Comparison of ENCODE assay signal across 1 cellular context in genomic region chr17:7548585-7549400, GRCh38.
TF ChIP-seq lines count a peak whose summit lies in the region.

A gene with protein sequence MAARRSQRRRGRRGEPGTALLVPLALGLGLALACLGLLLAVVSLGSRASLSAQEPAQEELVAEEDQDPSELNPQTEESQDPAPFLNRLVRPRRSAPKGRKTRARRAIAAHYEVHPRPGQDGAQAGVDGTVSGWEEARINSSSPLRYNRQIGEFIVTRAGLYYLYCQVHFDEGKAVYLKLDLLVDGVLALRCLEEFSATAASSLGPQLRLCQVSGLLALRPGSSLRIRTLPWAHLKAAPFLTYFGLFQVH (plus strand): TSS chr17:7549058. CDS start chr17:7549154, 96 bp downstream.

TF ChIP-seq in HepG2, 621 proteins besides CTCF, POLR2A, EP300 and RAD21 (continued from another document):
- TF ChIP-seq ZFP91 (CRISPR knock-in tag; IDR thresholded peaks at IDR 0.05; ENCODE audit: borderline replicate concordance) (peak; percentile 43; the same call in 1 of the 2 replicates), ZNF747 (CRISPR knock-in tag; IDR thresholded peaks at IDR 0.05; ENCODE audit: borderline replicate concordance) (0 out of 2 replicates have a peak, but pooled peaks have one; percentile 46), ZNF441 (CRISPR knock-in tag; IDR thresholded peaks at IDR 0.05; ENCODE audit: borderline replicate concordance) (0 out of 2 replicates have a peak, but pooled peaks have one; percentile 33), ZNF253 (CRISPR knock-in tag; IDR thresholded peaks at IDR 0.05; ENCODE audit: borderline replicate concordance) (no peak), ZFX (CRISPR knock-in tag; IDR thresholded peaks at IDR 0.05; ENCODE audit: low read depth) (peak; percentile 37), MYPOP (CRISPR knock-in tag; IDR thresholded peaks at IDR 0.05) (0 out of 2 replicates have a peak, but pooled peaks have one; percentile 53), ZNF121 (CRISPR knock-in tag; IDR thresholded peaks at IDR 0.05) (no peak), FOXJ3 (CRISPR knock-in tag; IDR thresholded peaks at IDR 0.05; ENCODE audit: borderline replicate concordance) (no peak), PAX8 (CRISPR knock-in tag; IDR thresholded peaks at IDR 0.05; ENCODE audit: borderline replicate concordance) (0 out of 2 replicates have a peak, but pooled peaks have one; percentile 57), CREB3 (CRISPR knock-in tag; IDR thresholded peaks at IDR 0.05) (no peak), ZBTB33 (CRISPR knock-in tag; IDR thresholded peaks at IDR 0.05) (peak; percentile 63; the same call in 1 of the 2 replicates), PHB2 (IDR thresholded peaks at IDR 0.05; ENCODE audit: partially characterized antibody) (no peak), IKZF1 (IDR thresholded peaks at IDR 0.05) (no peak), CEBPG (CRISPR knock-in tag; IDR thresholded peaks at IDR 0.05) (no peak), U2AF1 (optimal IDR thresholded peaks at IDR 0.05; ENCODE audit: low read depth, low read length) (no peak), ZNF713 (CRISPR knock-in tag; IDR thresholded peaks at IDR 0.05) (no peak), RFX1 (IDR thresholded peaks at IDR 0.05) (no peak), HNRNPK (IDR thresholded peaks at IDR 0.05; ENCODE audit: low read depth, low read length, poor library complexity, severe bottlenecking) (peak; percentile 60), TARDBP (CRISPR knock-in tag; IDR thresholded peaks at IDR 0.05) (no peak)
- TF ChIP-seq, protein P1, sequence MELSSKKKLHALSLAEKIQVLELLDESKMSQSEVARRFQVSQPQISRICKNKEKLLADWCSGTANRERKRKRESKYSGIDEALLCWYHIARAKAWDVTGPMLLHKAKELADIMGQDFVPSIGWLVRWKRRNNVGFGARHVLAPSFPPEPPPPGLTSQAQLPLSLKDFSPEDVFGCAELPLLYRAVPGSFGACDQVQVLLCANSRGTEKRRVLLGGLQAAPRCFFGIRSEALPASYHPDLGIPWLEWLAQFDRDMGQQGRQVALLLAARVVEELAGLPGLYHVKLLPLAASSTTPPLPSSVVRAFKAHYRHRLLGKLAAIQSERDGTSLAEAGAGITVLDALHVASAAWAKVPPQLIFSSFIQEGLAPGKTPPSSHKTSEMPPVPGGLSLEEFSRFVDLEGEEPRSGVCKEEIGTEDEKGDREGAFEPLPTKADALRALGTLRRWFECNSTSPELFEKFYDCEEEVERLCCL (CRISPR knock-in tag; IDR thresholded peaks at IDR 0.05; ENCODE audit: borderline replicate concordance), result no peak
- TF ChIP-seq, protein P2, sequence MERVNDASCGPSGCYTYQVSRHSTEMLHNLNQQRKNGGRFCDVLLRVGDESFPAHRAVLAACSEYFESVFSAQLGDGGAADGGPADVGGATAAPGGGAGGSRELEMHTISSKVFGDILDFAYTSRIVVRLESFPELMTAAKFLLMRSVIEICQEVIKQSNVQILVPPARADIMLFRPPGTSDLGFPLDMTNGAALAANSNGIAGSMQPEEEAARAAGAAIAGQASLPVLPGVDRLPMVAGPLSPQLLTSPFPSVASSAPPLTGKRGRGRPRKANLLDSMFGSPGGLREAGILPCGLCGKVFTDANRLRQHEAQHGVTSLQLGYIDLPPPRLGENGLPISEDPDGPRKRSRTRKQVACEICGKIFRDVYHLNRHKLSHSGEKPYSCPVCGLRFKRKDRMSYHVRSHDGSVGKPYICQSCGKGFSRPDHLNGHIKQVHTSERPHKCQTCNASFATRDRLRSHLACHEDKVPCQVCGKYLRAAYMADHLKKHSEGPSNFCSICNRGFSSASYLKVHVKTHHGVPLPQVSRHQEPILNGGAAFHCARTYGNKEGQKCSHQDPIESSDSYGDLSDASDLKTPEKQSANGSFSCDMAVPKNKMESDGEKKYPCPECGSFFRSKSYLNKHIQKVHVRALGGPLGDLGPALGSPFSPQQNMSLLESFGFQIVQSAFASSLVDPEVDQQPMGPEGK (CRISPR knock-in tag; IDR thresholded peaks at IDR 0.05), result peak; percentile 74
- TF ChIP-seq, protein P3, sequence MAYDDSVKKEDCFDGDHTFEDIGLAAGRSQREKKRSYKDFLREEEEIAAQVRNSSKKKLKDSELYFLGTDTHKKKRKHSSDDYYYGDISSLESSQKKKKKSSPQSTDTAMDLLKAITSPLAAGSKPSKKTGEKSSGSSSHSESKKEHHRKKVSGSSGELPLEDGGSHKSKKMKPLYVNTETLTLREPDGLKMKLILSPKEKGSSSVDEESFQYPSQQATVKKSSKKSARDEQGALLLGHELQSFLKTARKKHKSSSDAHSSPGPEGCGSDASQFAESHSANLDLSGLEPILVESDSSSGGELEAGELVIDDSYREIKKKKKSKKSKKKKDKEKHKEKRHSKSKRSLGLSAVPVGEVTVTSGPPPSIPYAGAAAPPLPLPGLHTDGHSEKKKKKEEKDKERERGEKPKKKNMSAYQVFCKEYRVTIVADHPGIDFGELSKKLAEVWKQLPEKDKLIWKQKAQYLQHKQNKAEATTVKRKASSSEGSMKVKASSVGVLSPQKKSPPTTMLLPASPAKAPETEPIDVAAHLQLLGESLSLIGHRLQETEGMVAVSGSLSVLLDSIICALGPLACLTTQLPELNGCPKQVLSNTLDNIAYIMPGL (CRISPR knock-in tag; IDR thresholded peaks at IDR 0.05; ENCODE audit: borderline replicate concordance in 1 of 2, low read depth in 1 of 2), result peak; percentile 26 to 56; a peak in 1 of 4 replicates
